1 cellular context compared by ENCODE assay signal in the genomic region with DNA sequence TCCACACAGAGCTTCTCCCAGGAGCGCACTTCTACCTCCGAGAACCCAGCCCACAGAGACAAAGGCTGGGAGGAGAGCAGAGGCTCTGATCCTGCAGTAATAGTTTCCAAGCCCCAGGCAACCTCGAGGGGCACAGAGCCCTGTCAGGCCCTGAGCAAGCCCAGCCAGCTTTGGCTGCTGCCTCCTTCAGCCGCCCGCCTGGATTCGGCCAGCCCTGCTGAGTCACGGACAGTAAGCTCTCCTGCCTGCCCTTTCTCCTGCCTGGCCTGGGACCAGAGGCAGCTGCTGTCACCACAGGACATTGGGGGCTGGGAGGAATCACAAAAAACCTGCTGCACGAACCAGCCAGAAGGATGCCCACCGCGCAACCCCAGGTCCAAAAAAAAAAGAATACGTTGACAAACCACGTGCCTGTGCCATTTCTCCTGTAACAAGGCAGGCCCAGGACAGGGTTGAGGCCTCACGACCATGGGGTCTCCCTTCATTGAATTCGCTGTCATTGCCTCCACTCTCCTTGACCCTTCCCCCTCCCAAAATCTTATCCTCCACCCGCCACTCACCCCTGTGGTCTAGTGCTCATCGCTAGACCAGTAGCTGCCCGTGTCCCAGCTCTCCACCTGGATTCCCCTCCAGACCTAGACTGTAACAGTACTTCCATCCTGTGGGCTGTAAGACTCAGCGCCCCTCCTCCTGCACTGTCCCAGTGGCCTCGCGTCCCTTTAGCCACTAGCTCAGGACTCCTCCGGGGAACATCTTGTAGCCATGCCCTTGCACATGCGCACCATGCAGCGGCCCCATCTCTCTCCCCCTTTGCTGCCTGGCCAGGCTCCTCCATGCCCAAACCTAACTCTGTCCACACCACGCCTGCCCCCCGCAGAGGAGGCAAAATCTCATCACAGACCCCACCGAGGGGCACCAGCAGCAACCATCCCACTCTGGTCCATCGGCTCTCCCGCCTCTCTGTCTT.
TF ChIP-seq lines count a peak whose summit lies in the region.

No MANE protein-coding gene starts in this region.

TF ChIP-seq in A549, 52 proteins besides CTCF, POLR2A, EP300 and RAD21:
- no peak for TF ChIP-seq ELK1 (IDR thresholded peaks at IDR 0.05; ENCODE audit: low read depth, low read length)
- no peak for TF ChIP-seq MAFK (IDR thresholded peaks at IDR 0.05; ENCODE audit: partially characterized antibody)
- no peak for TF ChIP-seq ZSCAN20 (CRISPR knock-in tag; IDR thresholded peaks at IDR 0.05)
- no peak for TF ChIP-seq SREBF2 (IDR thresholded peaks at IDR 0.05)
